ENCODE assay signal across 1 cellular context in genomic region chr7:100156331-100157068, GRCh38.
TF ChIP-seq lines count a peak whose summit lies in the region.

No MANE protein-coding gene starts in this region.

TF ChIP-seq in HEK293, 187 proteins besides CTCF, POLR2A, EP300 and RAD21:
- TF ChIP-seq ZNF768 (tag by site-specific recombination; IDR thresholded peaks at IDR 0.05): no peak
- TF ChIP-seq ZNF398 (tag by site-specific recombination; IDR thresholded peaks at IDR 0.05): peak; percentile 45; the same call in 1 of the 2 replicates
- no peak for TF ChIP-seq ZBTB48 (tag by site-specific recombination; IDR thresholded peaks at IDR 0.05)
- TF ChIP-seq PRDM10 (tag by site-specific recombination; IDR thresholded peaks at IDR 0.05): peak; percentile 75
- no peak for TF ChIP-seq ZNF214 (tag by site-specific recombination; IDR thresholded peaks at IDR 0.05; ENCODE audit: borderline replicate concordance)
